1 cellular context compared by ENCODE assay signal in genomic region chr1:93899543-93900207, GRCh38.
TF ChIP-seq lines count a peak whose summit lies in the region.

No MANE protein-coding gene starts in this region.

TF ChIP-seq in K562, 482 proteins besides CTCF, POLR2A, EP300 and RAD21:
- no peak for TF ChIP-seq NCOA6 (IDR thresholded peaks at IDR 0.05)
- TF ChIP-seq C11orf30 (IDR thresholded peaks at IDR 0.05; ENCODE audit: low read depth), result 0 out of 2 replicates have a peak, but pooled peaks have one; percentile 18
- TF ChIP-seq ZNF316 (IDR thresholded peaks at IDR 0.05), result peak; percentile 73
- no peak for TF ChIP-seq ZNF408 (CRISPR knock-in tag; IDR thresholded peaks at IDR 0.05; ENCODE audit: low read depth)
TF ChIP-seq in K562: peak in this region for 2.
